Comparison of ENCODE assay signal across 8 cellular contexts in the genomic region with DNA sequence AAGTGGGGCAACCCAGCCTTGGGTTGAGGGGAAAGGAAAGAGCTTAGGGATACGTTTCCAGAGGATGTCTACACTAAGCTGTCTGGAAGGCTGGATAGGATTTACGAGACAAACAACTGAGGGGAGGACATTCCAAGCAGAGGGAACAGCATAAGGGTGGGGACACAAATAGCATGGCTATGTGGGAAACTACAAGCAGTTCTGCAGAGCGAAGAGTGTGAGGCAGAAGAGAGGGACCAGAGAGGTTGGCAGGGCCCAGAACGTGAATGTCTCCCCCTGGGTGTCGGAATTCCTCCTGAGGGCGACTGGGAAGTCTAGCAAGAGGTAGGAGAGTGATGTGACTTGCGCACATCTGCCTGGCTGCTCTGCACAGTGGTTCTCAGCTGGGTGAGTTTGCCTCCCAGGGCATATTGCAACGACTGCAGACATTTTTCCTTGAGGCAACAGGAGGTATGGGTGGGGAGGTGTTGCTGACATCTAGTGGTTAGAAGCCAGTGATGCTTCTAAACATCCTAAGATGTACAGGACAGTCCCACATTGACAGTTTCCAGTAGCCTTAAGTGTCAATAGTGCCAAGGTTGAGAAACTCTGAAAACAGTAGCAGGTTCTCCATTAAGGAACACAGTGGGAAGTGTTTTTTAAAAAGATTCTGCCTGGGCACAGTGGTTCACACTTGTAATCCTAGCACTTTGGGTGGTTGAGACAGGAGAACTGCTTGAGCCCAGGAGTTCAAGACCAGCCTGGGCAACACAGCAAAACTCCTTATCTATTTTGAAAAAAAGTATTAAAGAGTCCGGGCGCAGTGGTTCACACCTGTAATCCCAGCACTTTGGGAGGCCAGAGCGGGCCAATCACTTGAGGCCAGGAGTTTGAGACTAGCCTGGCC. TPM values are rescaled to one million over a fixed set of nuclear protein-coding genes. Genes with fewer than 3 reads are reported as not detected.
DNase-seq lines count a peak whose midpoint lies in the region; ATAC-seq, FAIRE-seq and TF ChIP-seq lines count a peak whose summit lies in the region.

No MANE protein-coding gene starts in this region.

- no peak overlapping the region for H3K4me2 ChIP-seq in HCT116 (ENCODE audit: low read length)

- peak; percentile 25 to 70 (median 57); a peak in 5 of 6 replicates for TF ChIP-seq CTCF in HCT116 (IDR thresholded peaks at IDR 0.05 in 2 of 3, conservative IDR thresholded peaks at IDR 0.05 in 1 of 3; ENCODE audit: borderline replicate concordance in 1 of 3, insufficient read depth in 1 of 3, low read depth in 2 of 3, low read length in 2 of 3)
- TF ChIP-seq CTCF in NB4 (IDR thresholded peaks at IDR 0.05; ENCODE audit: low read depth, low read length) = peak; percentile 66

- H3K27ac ChIP-seq in HCT116 (ENCODE audit: low read depth, low read length) = no peak overlapping the region

- no peak overlapping the region for H3K9ac ChIP-seq in HCT116 (ENCODE audit: low read length)

- peak; percentile 94 for ATAC-seq in HCT116

- peaks cover 4% of the 10 kb centered on the region; the same call in 1 of the 2 replicates for H3K79me2 ChIP-seq in HCT116 (ENCODE audit: insufficient read depth, low read length)

- H3K9me2 ChIP-seq in HCT116 (ENCODE audit: insufficient read depth) = no peaks in the 10 kb centered on the region

- CTCF ChIA-PET in HCT116 (lab: Charles Lee) = no interaction called here

- intact Hi-C loops in HCT116 (cut with micrococcal nuclease) = loop anchor here (5.0 kb wide), 1 partner anchor 363 kb away; no protein-coding TSS in a partner anchor

- H3K9me3 ChIP-seq in HCT116 (ENCODE audit: control insufficient read depth in 1 of 2, insufficient read depth in 1 of 2, low read depth in 1 of 2, low read length in 2 of 2) = no peaks in the 10 kb centered on the region

- H3K36me3 ChIP-seq in HCT116 (ENCODE audit: control insufficient read depth in 1 of 2, insufficient read depth in 2 of 2, low read length in 2 of 2) = peaks cover 3 to 4% of the 10 kb centered on the region in 2 experiments; a peak in 2 of 4 replicates

- H2AFZ ChIP-seq in HCT116 (ENCODE audit: low read depth, low read length, poor library complexity, severe bottlenecking) = no peak overlapping the region

- FAIRE-seq in A204.1 (lab: Jason Lieb, UNC) = peak; percentile 34

- H3K27me3 ChIP-seq in HCT116 (ENCODE audit: insufficient read depth, low read length) = no peaks in the 10 kb centered on the region

- no TSS peak for BruUV-seq in HCT116 (replicated peaks; lab: Mats Ljungman, UMichigan)

- POLR2A ChIA-PET in HCT116 (lab: Charles Lee) = no interaction called here

- peak; percentile 56 for TF ChIP-seq RAD21 in HCT116 (IDR thresholded peaks at IDR 0.05; ENCODE audit: low read depth)

- no peak for TF ChIP-seq POLR2A in HCT116 (IDR thresholded peaks at IDR 0.05; ENCODE audit: borderline replicate concordance, extremely low read depth, insufficient read depth, insufficient read length)
- no peak for TF ChIP-seq POLR2A in NB4 (IDR thresholded peaks at IDR 0.05; ENCODE audit: extremely low read depth, insufficient read length)

- no peaks in the 10 kb centered on the region for H4K20me1 ChIP-seq in HCT116 (ENCODE audit: insufficient read depth)

- DNase-seq in GM03348 (ENCODE audit: low spot score) = peak; percentile 74
- peak; percentile 23 for DNase-seq in HCT116 (ENCODE audit: low read depth, low spot score)
- DNase-seq in NB4 (ENCODE audit: low read depth) = peak; percentile 72
- peak; percentile 18 for DNase-seq in UCSD-AML1 (lab: John Stamatoyannopoulos, UW; ENCODE audit: unreplicated experiment)
- peak; percentile 0 for DNase-seq in effector CD8-positive, alpha-beta T cell (lab: John Stamatoyannopoulos, UW)
- peak; percentile 44 for DNase-seq in myocyte (ENCODE audit: low read depth)
- DNase-seq in putamen (ENCODE audit: low spot score) = no peak

- RAD21 ChIA-PET in HCT116 (lab: Charles Lee; ENCODE audit: low non-redundant PET in 1 of 2, low total read pairs in 2 of 2, uncharacterized antibody in 2 of 2, unreplicated experiment in 2 of 2) = no interaction called here

- H3K4me1 ChIP-seq in HCT116 (ENCODE audit: control insufficient read depth in 1 of 2, insufficient read depth in 2 of 2, low read length in 2 of 2) = no peaks in the 10 kb centered on the region

- H3K4me3 ChIP-seq in HCT116 (replicated peaks in 1 of 2; ENCODE audit: low read depth in 1 of 2, low read length in 2 of 2) = no peak overlapping the region
- H3K4me3 ChIP-seq in NB4 (ENCODE audit: low read depth, low read length) = no peak overlapping the region

TF ChIP-seq in HCT116, 20 proteins besides CTCF, POLR2A, EP300 and RAD21:
- TF ChIP-seq SP1 (IDR thresholded peaks at IDR 0.05; ENCODE audit: low read depth) (no peak), POLR2AphosphoS5 (IDR thresholded peaks at IDR 0.05; ENCODE audit: low read depth, low read length) (peak; percentile 31; the same call in 1 of the 2 replicates)

RNA-seq across cellular contexts. Expression of a gene that starts 9.2 kb away (rescaled TPM):
- total RNA-seq in HCT116 (2021; ENCODE audit: unreplicated experiment) = 92.2 TPM
- 113 and 139 TPM in 2 replicates for polyA plus RNA-seq in HCT116 (2012)
- total RNA-seq in myocyte = 55.2 and 65.4 TPM in 2 replicates
- polyA plus RNA-seq in myocyte (2012) = 233 TPM

RNA-seq across cellular contexts. Expression of a gene that starts 9.3 kb away (rescaled TPM):
- total RNA-seq in HCT116 (2021; ENCODE audit: unreplicated experiment) (8.1 TPM), myocyte (16.1 and 18.0 TPM in 2 replicates)
- polyA plus RNA-seq in HCT116 (2012) = 8.9 and 10.5 TPM in 2 replicates
- polyA plus RNA-seq in myocyte (2012) = 18.6 TPM

RNA-seq across cellular contexts. Expression of a gene that starts 14.9 kb away (rescaled TPM):
- total RNA-seq in HCT116 (2021; ENCODE audit: unreplicated experiment) = not detected
- not detected in 2 replicates for polyA plus RNA-seq in HCT116 (2012)
- total RNA-seq in myocyte = not detected in 2 replicates
- 0.67 TPM for polyA plus RNA-seq in myocyte (2012)

RNA-seq across cellular contexts. Expression of a gene that starts 28.0 kb away (rescaled TPM):
- total RNA-seq in HCT116 (2021; ENCODE audit: unreplicated experiment) (11.9 TPM), myocyte (1.7 and 2.6 TPM in 2 replicates)
- polyA plus RNA-seq in HCT116 (2012) = 8.3 and 10.3 TPM in 2 replicates
- 4.4 TPM for polyA plus RNA-seq in myocyte (2012)
